ENCODE assay signal across 17 cellular contexts in genomic region chr16:64865037-64865696, GRCh38.
DNase-seq lines count a peak whose midpoint lies in the region; ATAC-seq and TF ChIP-seq lines count a peak whose summit lies in the region.
"Had no signal": no experiment of that assay in that cellular context is flagged by ENCODE, and none has a peak within 500 bp of the region (broad histone marks: within the 10 kb centered on the region; RNA-seq: fewer than 3 reads in every experiment).

No MANE protein-coding gene starts in this region.

- no peak for TF ChIP-seq EP300 in gastroesophageal sphincter (IDR thresholded peaks at IDR 0.05)

- H3K4me3 ChIP-seq in left ventricle myocardium inferior (no peak overlapping the region), right cardiac atrium (ENCODE audit: low read length) (no peak overlapping the region), RWPE2 (ENCODE audit: severe bottlenecking) (no peak overlapping the region), fibroblast of the aortic adventitia (ENCODE audit: low read depth, low read length) (no peak overlapping the region), smooth muscle cell (no peak overlapping the region), WERI-Rb-1 (ENCODE audit: low read depth, low read length) (no peak overlapping the region), gastroesophageal sphincter (no peak overlapping the region)
- H3K4me3 ChIP-seq: K562, prostate gland, vagina had no signal

- no peak for TF ChIP-seq POLR2A in gastroesophageal sphincter (IDR thresholded peaks at IDR 0.05)

- H3K9me3 ChIP-seq in left ventricle myocardium inferior (replicated peaks) (no peaks in the 10 kb centered on the region), right cardiac atrium (ENCODE audit: control insufficient read depth, low read length) (no peaks in the 10 kb centered on the region), RWPE2 (ENCODE audit: severe bottlenecking) (no peaks in the 10 kb centered on the region), smooth muscle cell (replicated peaks; ENCODE audit: low read depth) (no peaks in the 10 kb centered on the region), WERI-Rb-1 (ENCODE audit: severe bottlenecking) (no peaks in the 10 kb centered on the region), gastroesophageal sphincter (no peaks in the 10 kb centered on the region)
- H3K9me3 ChIP-seq: prostate gland, vagina had no signal

- WGBS in right cardiac atrium = 60% methylated on average over 2 of the region's 2 CpGs
- 66% methylated on average over 2 of the region's 2 CpGs for WGBS in smooth muscle cell (ENCODE audit: low lambda C conversion rate)
- 43 to 74% methylated on average over 1 to 2 of the region's 2 CpGs for WGBS in gastroesophageal sphincter (ENCODE audit: low coverage in 1 of 2), 2 donors

- H2AFZ ChIP-seq in smooth muscle cell (ENCODE audit: low read depth) = no peak overlapping the region

- no peak for TF ChIP-seq CTCF in left ventricle myocardium inferior (IDR thresholded peaks at IDR 0.05; ENCODE audit: borderline replicate concordance)
- TF ChIP-seq CTCF in RWPE2 (IDR thresholded peaks at IDR 0.05; ENCODE audit: poor library complexity, severe bottlenecking) = no peak
- no peak for TF ChIP-seq CTCF in fibroblast of the aortic adventitia (IDR thresholded peaks at IDR 0.05; ENCODE audit: insufficient read depth, low read length)
- no peak for TF ChIP-seq CTCF in smooth muscle cell (IDR thresholded peaks at IDR 0.05; ENCODE audit: borderline replicate concordance, insufficient read depth, poor library complexity, severe bottlenecking)
- TF ChIP-seq CTCF in WERI-Rb-1 (IDR thresholded peaks at IDR 0.05; ENCODE audit: low read depth, low read length) = no peak
- no peak for TF ChIP-seq CTCF in gastroesophageal sphincter (IDR thresholded peaks at IDR 0.05)

- peak overlapping the region; percentile 1 for H3K27ac ChIP-seq in left ventricle myocardium inferior (replicated peaks)
- no peak overlapping the region for H3K27ac ChIP-seq in right cardiac atrium (ENCODE audit: low read length)
- peak overlapping the region; percentile 78 for H3K27ac ChIP-seq in RWPE2 (ENCODE audit: poor library complexity, severe bottlenecking)
- H3K27ac ChIP-seq in smooth muscle cell (ENCODE audit: low read depth) = peak overlapping the region; percentile 95
- no peak overlapping the region for H3K27ac ChIP-seq in WERI-Rb-1
- no peak overlapping the region for H3K27ac ChIP-seq in gastroesophageal sphincter
- H3K27ac ChIP-seq: prostate gland, vagina had no signal

- H3K36me3 ChIP-seq in left ventricle myocardium inferior = no peaks in the 10 kb centered on the region
- no peaks in the 10 kb centered on the region for H3K36me3 ChIP-seq in RWPE2 (ENCODE audit: low read depth)
- H3K36me3 ChIP-seq in smooth muscle cell (ENCODE audit: low read depth) = no peaks in the 10 kb centered on the region
- H3K36me3 ChIP-seq in WERI-Rb-1 = no peaks in the 10 kb centered on the region
- no peaks in the 10 kb centered on the region for H3K36me3 ChIP-seq in gastroesophageal sphincter
- H3K36me3 ChIP-seq: prostate gland, vagina had no signal

- DNase-seq in left ventricle myocardium inferior = no peak
- no peak for DNase-seq in right cardiac atrium
- no peak for DNase-seq in RWPE2 (ENCODE audit: low spot score)
- peak; percentile 6 for DNase-seq in fibroblast of the aortic adventitia (ENCODE audit: low read depth)
- no peak for DNase-seq in smooth muscle cell (lab: John Stamatoyannopoulos, UW; ENCODE audit: unreplicated experiment)
- DNase-seq in WERI-Rb-1 = no peak
- DNase-seq in stimulated activated CD4-positive, alpha-beta T cell treated with anti-CD3 and anti-CD28 coated beads, Interleukin-12 subunit alpha, Interleukin-12 subunit beta, amount 100 ng/mL, for 4 hours = no peak
- DNase-seq: ACHN; activated T-cell treated with anti-CD3 and anti-CD28 coated beads, Interleukin-2, amount 50 U/mL, for 48 hours; MV-4-11; NCI-H2029; NCI-H526; T1000 had no signal

- H3K79me2 ChIP-seq in smooth muscle cell (ENCODE audit: low read depth) = no peaks in the 10 kb centered on the region

- H3F3A ChIP-seq in smooth muscle cell (ENCODE audit: low read depth) = peaks cover 18% of the 10 kb centered on the region

- ATAC-seq in right cardiac atrium (no peak), RWPE2 (ENCODE audit: low read depth) (no peak), gastroesophageal sphincter (no peak)
- ATAC-seq: K562 had no signal

- peak overlapping the region; percentile 62 for H3K9ac ChIP-seq in smooth muscle cell (ENCODE audit: low read depth)

- peak overlapping the region; percentile 57 for H3K4me2 ChIP-seq in smooth muscle cell

- H4K20me1 ChIP-seq in smooth muscle cell (ENCODE audit: low read depth) = no peaks in the 10 kb centered on the region

- no peaks in the 10 kb centered on the region for H3K27me3 ChIP-seq in left ventricle myocardium inferior (ENCODE audit: low read depth)
- no peaks in the 10 kb centered on the region for H3K27me3 ChIP-seq in right cardiac atrium (ENCODE audit: control insufficient read depth, insufficient read depth)
- no peaks in the 10 kb centered on the region for H3K27me3 ChIP-seq in RWPE2 (ENCODE audit: insufficient read depth, poor library complexity, severe bottlenecking)
- no peaks in the 10 kb centered on the region for H3K27me3 ChIP-seq in smooth muscle cell (ENCODE audit: low read depth)
- H3K27me3 ChIP-seq in WERI-Rb-1 (ENCODE audit: insufficient read depth, low read depth, severe bottlenecking) = no peaks in the 10 kb centered on the region
- no peaks in the 10 kb centered on the region for H3K27me3 ChIP-seq in gastroesophageal sphincter
- H3K27me3 ChIP-seq: vagina had no signal

- H3K4me1 ChIP-seq in left ventricle myocardium inferior (peaks cover 7% of the 10 kb centered on the region), right cardiac atrium (ENCODE audit: control insufficient read depth, insufficient read depth, low read length) (no peaks in the 10 kb centered on the region), RWPE2 (ENCODE audit: insufficient read depth, poor library complexity, severe bottlenecking) (peaks cover 7% of the 10 kb centered on the region), smooth muscle cell (ENCODE audit: low read depth) (peaks cover 19% of the 10 kb centered on the region), gastroesophageal sphincter (peaks cover 0 to 9% (median 3%) of the 10 kb centered on the region in 3 donors)
- H3K4me1 ChIP-seq: prostate gland, vagina had no signal

- intact Hi-C loops in left ventricle myocardium inferior (cut with micrococcal nuclease) = no loop called here
- intact Hi-C loops in right cardiac atrium (cut with DNase I) = no loop called here

Comparison
In these comparisons a context has a peak if more than half of its experiments do, and no peak if none do; other contexts are left out.
1. H3K27ac ChIP-seq: peak in left ventricle myocardium inferior (single experiment), RWPE2 (single experiment) and smooth muscle cell (single experiment); none in right cardiac atrium (single experiment), WERI-Rb-1 (single experiment) and gastroesophageal sphincter (0 of 4).